Comparison of ENCODE assay signal across 16 cellular contexts in the genomic region with DNA sequence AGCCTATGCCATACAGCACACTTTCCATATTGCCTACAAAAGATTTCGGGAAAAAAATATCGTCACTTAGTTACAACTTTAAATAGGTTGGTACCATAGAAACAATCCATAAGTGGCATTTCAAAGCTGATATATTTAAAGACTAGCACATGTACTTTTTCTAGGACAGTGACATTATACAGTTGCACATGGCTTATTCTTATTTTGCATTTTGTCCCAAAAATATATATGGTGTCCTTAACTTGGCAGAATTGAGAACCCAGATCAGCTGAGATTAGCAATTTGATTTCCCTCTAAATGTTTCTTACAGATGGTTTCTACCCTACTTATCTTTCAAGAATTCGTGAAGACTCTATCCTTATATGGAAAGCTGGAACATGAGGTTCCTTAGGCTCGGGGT. TPM values are rescaled to one million over a fixed set of nuclear protein-coding genes. Genes with fewer than 3 reads are reported as not detected.
DNase-seq lines count a peak whose midpoint lies in the region; ATAC-seq, FAIRE-seq and TF ChIP-seq lines count a peak whose summit lies in the region.
"Had no signal": no experiment of that assay in that cellular context is flagged by ENCODE, and none has a peak within 500 bp of the region (broad histone marks: within the 10 kb centered on the region; RNA-seq: fewer than 3 reads in every experiment).

No MANE protein-coding gene starts in this region.

- H3K4me3 ChIP-seq in K562 (no peak overlapping the region), HAP-1 (no peak overlapping the region)
- H3K4me3 ChIP-seq: GM23248 had no signal

- H3K27me3 ChIP-seq in K562 (ENCODE audit: control insufficient read depth in 2 of 2, insufficient read depth in 2 of 2, low read length in 2 of 2) (no peaks in the 10 kb centered on the region), HAP-1 (ENCODE audit: low read depth) (no peaks in the 10 kb centered on the region)

- DNase-seq in activated CD8-positive, alpha-beta memory T cell treated with anti-CD3 and anti-CD28 coated beads, Interleukin-2, amount 10 ng/mL, durations not matched to agents 7 days and 5 days, result no peak
- no peak for DNase-seq in activated CD8-positive, alpha-beta memory T cell treated with anti-CD3 and anti-CD28 coated beads, Interleukin-2, amount 50 U/mL, for 48 hours
- DNase-seq in K562 (ENCODE audit: extremely low read depth in 1 of 4, low spot score in 3 of 4) (no peak), inferior parietal cortex (ENCODE audit: extremely low spot score) (peak; percentile 54), superior temporal gyrus (ENCODE audit: extremely low spot score) (peak; percentile 68), HAP-1 (ENCODE audit: low spot score in 2 of 2) (no peak), NCI-H1048 (lab: John Stamatoyannopoulos, UW) (no peak)
- DNase-seq: 8988T; C1 segment of cervical spinal cord; Calu3; CD4-positive, alpha-beta T cell; DMS 273 treated with DMSO at 0.1 percent for 48 hours; GM23248 had no signal

- no TSS peak for BruUV-seq in K562 (replicated peaks; lab: Mats Ljungman, UMichigan)

- peaks cover 27% of the 10 kb centered on the region for H3K79me2 ChIP-seq in K562 (ENCODE audit: control insufficient read depth, insufficient read depth, low read length)

- H3K27ac ChIP-seq in K562 (ENCODE audit: extremely low read depth, low read depth, low read length), result no peak overlapping the region
- H3K27ac ChIP-seq: GM23248 had no signal

- TF ChIP-seq CTCF in K562 (IDR thresholded peaks at IDR 0.05 in 2 of 3, conservative IDR thresholded peaks at IDR 0.05 in 1 of 3; ENCODE audit: insufficient read depth in 2 of 3, low read depth in 1 of 3, low read length in 3 of 3), result no peak

- no peaks in the 10 kb centered on the region for H3K9me1 ChIP-seq in K562 (ENCODE audit: control insufficient read depth, insufficient read depth, low read length)

- TF ChIP-seq EP300 in K562 (IDR thresholded peaks at IDR 0.05; ENCODE audit: low read length), result no peak

- H3K36me3 Mint-ChIP-seq in activated CD8-positive, alpha-beta memory T cell treated with anti-CD3 and anti-CD28 coated beads, Interleukin-2, amount 10 ng/mL, durations not matched to agents 7 days and 5 days, result peaks cover 2% of the 10 kb centered on the region

- no peak overlapping the region for H2AFZ ChIP-seq in K562 (ENCODE audit: low read depth, low read length)
- H2AFZ ChIP-seq: GM23248 had no signal

- no peak for TF ChIP-seq RAD21 in K562 (CRISPR knock-in tag; conservative IDR thresholded peaks at IDR 0.05 in 1 of 2, IDR thresholded peaks at IDR 0.05 in 1 of 2)

- 60% methylated on average over 4 of the region's 4 CpGs for whole genome bisulfite sequencing in K562 (ENCODE audit: insufficient coverage, low coverage, missing lambda C conversion rate)

- no peak for TF ChIP-seq POLR2A in K562 (conservative IDR thresholded peaks at IDR 0.05)

- peaks cover 40% of the 10 kb centered on the region for H3K4me1 Mint-ChIP-seq in activated CD8-positive, alpha-beta memory T cell treated with anti-CD3 and anti-CD28 coated beads, Interleukin-2, amount 10 ng/mL, durations not matched to agents 7 days and 5 days

- intact Hi-C loops in K562 (cut with micrococcal nuclease), result no loop called here

- no peaks in the 10 kb centered on the region for H3K9me3 Mint-ChIP-seq in activated CD8-positive, alpha-beta memory T cell treated with anti-CD3 and anti-CD28 coated beads, Interleukin-2, amount 10 ng/mL, durations not matched to agents 7 days and 5 days (ENCODE audit: low read depth)
- H3K9me3 Mint-ChIP-seq: CD4-positive, alpha-beta T cell had no signal

- no peaks in the 10 kb centered on the region for H4K20me1 ChIP-seq in K562 (replicated peaks; ENCODE audit: control insufficient read depth, insufficient read depth, low read length)

- POLR2A ChIA-PET in K562 (lab: Yijun Ruan, JAX), result interaction anchor here (0.7 kb wide), 1 partner anchor 19 kb away, joined by 3 read pairs; no protein-coding TSS in a partner anchor

- FAIRE-seq in K562 (lab: Jason Lieb, UNC), result no peak
- FAIRE-seq: GM12891, H54 had no signal

- no peaks in the 10 kb centered on the region for H3K27me3 Mint-ChIP-seq in activated CD8-positive, alpha-beta memory T cell treated with anti-CD3 and anti-CD28 coated beads, Interleukin-2, amount 10 ng/mL, durations not matched to agents 7 days and 5 days
- H3K27me3 Mint-ChIP-seq: CD4-positive, alpha-beta T cell had no signal

- no peak for ATAC-seq in activated CD8-positive, alpha-beta memory T cell treated with anti-CD3 and anti-CD28 coated beads, Interleukin-2, amount 10 ng/mL, durations not matched to agents 7 days and 5 days
- ATAC-seq in K562 (no peak), HG03432 (IDR thresholded peaks at IDR 0.05; ENCODE audit: unreplicated experiment) (no peak)

- no peak overlapping the region for H3K9ac ChIP-seq in K562 (ENCODE audit: insufficient read depth in 1 of 2, low read depth in 2 of 2, low read length in 2 of 2)
- H3K9ac ChIP-seq: GM23248 had no signal

- H3K36me3 ChIP-seq in K562 (ENCODE audit: control insufficient read depth, insufficient read depth, low read length) (peaks cover 4% of the 10 kb centered on the region; the same call in 2 of the 3 replicates), HAP-1 (replicated peaks) (peaks cover 4% of the 10 kb centered on the region; the same call in 1 of the 2 replicates)

- H3K9me3 ChIP-seq in K562 (replicated peaks; ENCODE audit: control insufficient read depth, insufficient read depth, low read depth, low read length), result no peaks in the 10 kb centered on the region
- no peaks in the 10 kb centered on the region for H3K9me3 ChIP-seq in HAP-1

- no peak overlapping the region for H3K4me2 ChIP-seq in K562 (ENCODE audit: insufficient read depth, low read length)

- H3K4me3 Mint-ChIP-seq in activated CD8-positive, alpha-beta memory T cell treated with anti-CD3 and anti-CD28 coated beads, Interleukin-2, amount 10 ng/mL, durations not matched to agents 7 days and 5 days, result no peak overlapping the region

- H3K4me1 ChIP-seq in K562 (replicated peaks in 1 of 2; ENCODE audit: control insufficient read depth in 2 of 2, insufficient read depth in 2 of 2, low read length in 2 of 2), result peaks cover 0 to 8% of the 10 kb centered on the region in 2 experiments; a peak in 3 of 5 replicates
- H3K4me1 ChIP-seq in HAP-1, result peaks cover 13% of the 10 kb centered on the region

- in situ Hi-C loops in K562 (cut with MboI) (no loop called here), HAP-1 (cut with MboI; ENCODE audit: low sequenced_read_pairs) (no loop called here)

- H3K27ac Mint-ChIP-seq in activated CD8-positive, alpha-beta memory T cell treated with anti-CD3 and anti-CD28 coated beads, Interleukin-2, amount 10 ng/mL, durations not matched to agents 7 days and 5 days, result peak overlapping the region; percentile 21
- H3K27ac Mint-ChIP-seq: CD4-positive, alpha-beta T cell had no signal

- CTCF ChIA-PET in activated CD8-positive, alpha-beta memory T cell treated with anti-CD3 and anti-CD28 coated beads, Interleukin-2, amount 10 ng/mL, durations not matched to agents 7 days and 5 days (lab: Charles Lee), result interaction anchor here (0.7 to 3.2 kb wide), 2 partner anchors 13 to 17 kb away, joined by 3 to 16 read pairs; no protein-coding TSS in a partner anchor
- CTCF ChIA-PET in K562 (lab: Yijun Ruan, JAX; ENCODE audit: low intra/inter-chr PET ratio), result no interaction called here

RNA-seq across cellular contexts. Expression of a gene that starts 3.7 kb away (rescaled TPM):
- total RNA-seq in activated CD8-positive, alpha-beta memory T cell treated with anti-CD3 and anti-CD28 coated beads, Interleukin-2, amount 10 ng/mL, durations not matched to agents 7 days and 5 days, result 10 to 100 TPM; 58.0 to 64.8 TPM
- total RNA-seq in K562 (2011; cell fraction: chromatin; rRNA removed; ENCODE audit: low replicate concordance), result 76.4 and 89.2 TPM in 2 replicates
- 51.2 and 58.4 TPM in 2 replicates for total RNA-seq in K562 (2011; cell fraction: nucleolus; rRNA removed)
- total RNA-seq in K562 (2011; cell fraction: nucleoplasm; rRNA removed), result 52.2 and 57.7 TPM in 2 replicates
- total RNA-seq in K562 (2014; rRNA removed) (23.8 and 26.5 TPM in 2 replicates), K562 (2014; rRNA removed; fragmentation: Illumina TruSeq; extraction: Trizol) (25.2 and 26.1 TPM in 2 replicates), K562 (2015; rRNA removed; fragmentation: Illumina TruSeq; extraction: Trizol) (28.5 and 29.0 TPM in 2 replicates), K562 (2021) (31.7 and 38.1 TPM in 2 replicates)
- polyA plus RNA-seq in K562 (2011; rRNA removed) (29.7 and 30.8 TPM in 2 replicates), K562 (2014; fragmentation: Illumina TruSeq; extraction: Trizol) (22.6 and 26.6 TPM in 2 replicates), K562 (2014; fragmentation: Nextera tagmentation; extraction: Ambion mirVana) (10 to 100 TPM; 11.5 to 20.8 TPM), K562 (2014; rRNA removed) (19.3 and 21.5 TPM in 2 replicates)
- polyA plus RNA-seq in K562 (2011; cell fraction: cytosol; rRNA removed), result 26.8 and 27.0 TPM in 2 replicates
- 44.9 and 57.2 TPM in 2 replicates for polyA plus RNA-seq in K562 (2011; cell fraction: nucleus; rRNA removed)
- polyA plus RNA-seq in K562 (2012), result 21.5 and 23.8 TPM in 2 replicates
- polyA minus RNA-seq in K562 (2011; rRNA and poly(A)+ RNA removed), result 44.3 and 59.6 TPM in 2 replicates
- polyA minus RNA-seq in K562 (2011; cell fraction: cytosol; rRNA and poly(A)+ RNA removed), result 18.2 and 23.7 TPM in 2 replicates
- 21.0 and 46.0 TPM in 2 replicates for polyA minus RNA-seq in K562 (2011; cell fraction: nucleus; rRNA and poly(A)+ RNA removed)

RNA-seq across cellular contexts. Expression of a gene that starts 32.3 kb away (rescaled TPM):
- 10 to 100 TPM; 17.5 to 22.6 TPM for total RNA-seq in activated CD8-positive, alpha-beta memory T cell treated with anti-CD3 and anti-CD28 coated beads, Interleukin-2, amount 10 ng/mL, durations not matched to agents 7 days and 5 days
- 21.3 and 32.0 TPM in 2 replicates for total RNA-seq in K562 (2011; cell fraction: chromatin; rRNA removed; ENCODE audit: low replicate concordance)
- 11.2 and 13.3 TPM in 2 replicates for total RNA-seq in K562 (2011; cell fraction: nucleolus; rRNA removed)
- total RNA-seq in K562 (2011; cell fraction: nucleoplasm; rRNA removed), result 16.1 and 17.9 TPM in 2 replicates
- 13.5 and 14.2 TPM in 2 replicates for total RNA-seq in K562 (2014; rRNA removed)
- total RNA-seq in K562 (2014; rRNA removed; fragmentation: Illumina TruSeq; extraction: Trizol), result 34.4 and 39.1 TPM in 2 replicates
- 27.6 and 28.7 TPM in 2 replicates for total RNA-seq in K562 (2015; rRNA removed; fragmentation: Illumina TruSeq; extraction: Trizol)
- 35.1 and 35.5 TPM in 2 replicates for total RNA-seq in K562 (2021)
- polyA plus RNA-seq in K562 (2011; rRNA removed), result 29.4 and 59.4 TPM in 2 replicates
- polyA plus RNA-seq in K562 (2011; cell fraction: cytosol; rRNA removed), result 15.8 and 23.9 TPM in 2 replicates
- 13.6 and 13.8 TPM in 2 replicates for polyA plus RNA-seq in K562 (2011; cell fraction: nucleus; rRNA removed)
- polyA plus RNA-seq in K562 (2012), result 12.8 and 19.3 TPM in 2 replicates
- polyA plus RNA-seq in K562 (2014; fragmentation: Illumina TruSeq; extraction: Trizol), result 27.8 and 34.9 TPM in 2 replicates
- polyA plus RNA-seq in K562 (2014; fragmentation: Nextera tagmentation; extraction: Ambion mirVana), result 1 to 10 TPM; 4.9 to 5.7 TPM
- 28.0 and 34.6 TPM in 2 replicates for polyA plus RNA-seq in K562 (2014; rRNA removed)
- polyA minus RNA-seq in K562 (2011; rRNA and poly(A)+ RNA removed), result 30.1 and 47.2 TPM in 2 replicates
- polyA minus RNA-seq in K562 (2011; cell fraction: cytosol; rRNA and poly(A)+ RNA removed), result 7.0 and 20.5 TPM in 2 replicates
- 4.2 and 7.7 TPM in 2 replicates for polyA minus RNA-seq in K562 (2011; cell fraction: nucleus; rRNA and poly(A)+ RNA removed)

RNA-seq across cellular contexts. Expression of a gene that starts 32.4 kb away (rescaled TPM):
- 10 to 100 TPM; 39.3 to 41.2 TPM for total RNA-seq in activated CD8-positive, alpha-beta memory T cell treated with anti-CD3 and anti-CD28 coated beads, Interleukin-2, amount 10 ng/mL, durations not matched to agents 7 days and 5 days
- 113 and 158 TPM in 2 replicates for total RNA-seq in K562 (2011; cell fraction: chromatin; rRNA removed; ENCODE audit: low replicate concordance)
- 66.7 and 67.0 TPM in 2 replicates for total RNA-seq in K562 (2011; cell fraction: nucleolus; rRNA removed)
- total RNA-seq in K562 (2011; cell fraction: nucleoplasm; rRNA removed), result 82.3 and 87.6 TPM in 2 replicates
- total RNA-seq in K562 (2014; rRNA removed) (17.7 and 24.7 TPM in 2 replicates), K562 (2014; rRNA removed; fragmentation: Illumina TruSeq; extraction: Trizol) (25.7 and 28.8 TPM in 2 replicates), K562 (2015; rRNA removed; fragmentation: Illumina TruSeq; extraction: Trizol) (20.7 and 22.5 TPM in 2 replicates), K562 (2021) (27.6 and 28.4 TPM in 2 replicates)
- polyA plus RNA-seq in K562 (2011; rRNA removed) (28.3 and 35.2 TPM in 2 replicates), K562 (2014; fragmentation: Illumina TruSeq; extraction: Trizol) (28.4 and 29.2 TPM in 2 replicates), K562 (2014; fragmentation: Nextera tagmentation; extraction: Ambion mirVana) (10 to 100 TPM; 12.8 to 23.7 TPM), K562 (2014; rRNA removed) (24.7 and 25.3 TPM in 2 replicates)
- 22.6 and 24.7 TPM in 2 replicates for polyA plus RNA-seq in K562 (2011; cell fraction: cytosol; rRNA removed)
- polyA plus RNA-seq in K562 (2011; cell fraction: nucleus; rRNA removed), result 98.7 and 99.9 TPM in 2 replicates
- polyA plus RNA-seq in K562 (2012), result 18.4 and 25.1 TPM in 2 replicates
- polyA minus RNA-seq in K562 (2011; rRNA and poly(A)+ RNA removed), result 44.8 and 58.9 TPM in 2 replicates
- polyA minus RNA-seq in K562 (2011; cell fraction: cytosol; rRNA and poly(A)+ RNA removed), result 15.2 and 16.9 TPM in 2 replicates
- polyA minus RNA-seq in K562 (2011; cell fraction: nucleus; rRNA and poly(A)+ RNA removed), result 39.2 and 74.3 TPM in 2 replicates

Comparison
In these comparisons a context has a peak if more than half of its experiments do, and no peak if none do; other contexts are left out.
1. DNase-seq: peak in inferior parietal cortex (single experiment) and superior temporal gyrus (single experiment); none in activated CD8-positive, alpha-beta memory T cell treated with anti-CD3 and anti-CD28 coated beads, Interleukin-2, amount 10 ng/mL, durations not matched to agents 7 days and 5 days (single experiment), activated CD8-positive, alpha-beta memory T cell treated with anti-CD3 and anti-CD28 coated beads, Interleukin-2, amount 50 U/mL, for 48 hours (single experiment), K562 (0 of 4), HAP-1 (0 of 2) and NCI-H1048 (single experiment).